In the genomic region with DNA sequence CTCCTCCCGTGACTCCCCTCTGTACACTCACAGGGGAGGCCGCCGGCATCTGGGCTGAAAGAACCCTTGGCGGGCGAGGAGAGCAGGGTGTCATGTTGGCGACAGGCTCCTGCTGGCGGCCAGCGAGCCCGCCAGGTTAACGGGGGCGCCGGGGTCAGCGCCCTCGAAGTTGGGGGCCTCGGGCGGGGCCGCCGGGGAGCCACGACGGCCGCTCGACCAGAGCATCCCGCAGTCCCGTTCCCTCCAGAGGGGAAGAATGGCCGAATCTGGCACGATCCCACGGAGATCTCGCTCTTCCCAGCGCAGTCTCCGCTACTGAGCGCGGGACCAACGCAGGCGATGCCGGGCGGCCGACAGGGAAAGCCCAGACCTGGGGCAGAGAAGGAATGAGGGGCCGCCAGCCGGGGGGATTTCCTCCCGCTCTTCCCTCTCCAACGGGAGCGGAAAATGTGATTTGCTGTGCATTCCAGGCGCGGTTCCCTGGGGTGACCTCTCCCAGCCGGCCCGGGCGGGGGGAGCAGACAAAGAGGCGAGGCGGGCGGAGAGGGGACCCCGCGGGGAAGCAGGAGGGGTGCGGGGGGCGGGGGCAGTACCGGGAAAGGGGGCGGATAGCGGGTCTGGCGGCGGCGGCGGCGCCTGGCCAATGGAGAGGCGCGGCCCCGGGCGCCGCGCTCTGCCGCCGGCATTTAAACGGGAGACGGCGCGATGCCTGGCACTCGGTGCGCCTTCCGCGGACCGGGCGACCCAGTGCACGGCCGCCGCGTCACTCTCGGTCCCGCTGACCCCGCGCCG, we compare ENCODE assay signal across 8 cellular contexts. TPM values are rescaled to one million over a fixed set of nuclear protein-coding genes. Genes with fewer than 3 reads are reported as not detected.
A peak's percentile ranks its signal among the peaks of the same experiment; 100 is the strongest.
DNase-seq lines count a peak whose midpoint lies in the region; ATAC-seq and TF ChIP-seq lines count a peak whose summit lies in the region.

A gene (plus strand): TSS at position 715 of the 792 bp plus-strand sequence. CDS start 12,687 bp downstream, outside the sequence.

- H3K4me3 ChIP-seq in iPS-18a (ENCODE audit: low read length) (peak within 1 kb of the TSS; percentile 64), sigmoid colon (peak within 1 kb of the TSS; percentile 22 to 53 (median 42))

- no peak within 1 kb of the TSS for H3K9ac ChIP-seq in iPS-18a (ENCODE audit: low read length)

- H3K4me3 Mint-ChIP-seq in activated B cell treated with CpG ODN at 0.5 μM for 24 hours: peak within 1 kb of the TSS; percentile 65
- no peak within 1 kb of the TSS for H3K4me3 Mint-ChIP-seq in activated CD4-positive, alpha-beta memory T cell treated with anti-CD3 and anti-CD28 coated beads for 36 hours

- H3K4me1 Mint-ChIP-seq in activated B cell treated with CpG ODN at 0.5 μM for 24 hours: peaks cover 28% of the 10 kb centered on the region
- H3K4me1 Mint-ChIP-seq in activated CD4-positive, alpha-beta memory T cell treated with anti-CD3 and anti-CD28 coated beads for 36 hours (ENCODE audit: low read depth): peaks cover 21% of the 10 kb centered on the region

- no peak within 1 kb of the TSS for H3K27ac Mint-ChIP-seq in activated B cell treated with CpG ODN at 0.5 μM for 24 hours
- H3K27ac Mint-ChIP-seq in activated CD4-positive, alpha-beta memory T cell treated with anti-CD3 and anti-CD28 coated beads for 36 hours: no peak within 1 kb of the TSS

- H3K36me3 Mint-ChIP-seq in activated B cell treated with CpG ODN at 0.5 μM for 24 hours (ENCODE audit: low read depth): no peaks in the 10 kb centered on the region
- no peaks in the 10 kb centered on the region for H3K36me3 Mint-ChIP-seq in activated CD4-positive, alpha-beta memory T cell treated with anti-CD3 and anti-CD28 coated beads for 36 hours

- 2% methylated on average over 89 of the region's 89 CpGs for WGBS in sigmoid colon, 2 donors

- peaks cover 45% of the 10 kb centered on the region for H3K27me3 Mint-ChIP-seq in activated B cell treated with CpG ODN at 0.5 μM for 24 hours
- H3K27me3 Mint-ChIP-seq in activated CD4-positive, alpha-beta memory T cell treated with anti-CD3 and anti-CD28 coated beads for 36 hours: peaks cover 71% of the 10 kb centered on the region

- POLR2A ChIA-PET in activated B cell treated with CpG ODN at 0.5 μM for 24 hours (lab: Charles Lee): no interaction called here
- POLR2A ChIA-PET in activated CD4-positive, alpha-beta memory T cell treated with anti-CD3 and anti-CD28 coated beads for 36 hours (lab: Charles Lee): no interaction called here

- no peak for TF ChIP-seq EP300 in sigmoid colon (IDR thresholded peaks at IDR 0.05)

- H3K4me1 ChIP-seq in iPS-18a (ENCODE audit: control insufficient read depth, low read depth, low read length) (peaks cover 11% of the 10 kb centered on the region), sigmoid colon (peaks cover 0 to 24% (median 16%) of the 10 kb centered on the region in 4 donors)

- no peaks in the 10 kb centered on the region for H3K9me3 Mint-ChIP-seq in activated B cell treated with CpG ODN at 0.5 μM for 24 hours
- no peaks in the 10 kb centered on the region for H3K9me3 Mint-ChIP-seq in activated CD4-positive, alpha-beta memory T cell treated with anti-CD3 and anti-CD28 coated beads for 36 hours

- H3K36me3 ChIP-seq in iPS-18a (ENCODE audit: control insufficient read depth, low read depth, low read length) (no peaks in the 10 kb centered on the region), sigmoid colon (no peaks in the 10 kb centered on the region)

- H3K9me3 ChIP-seq in iPS-18a (ENCODE audit: control insufficient read depth, low read depth, low read length) (no peaks in the 10 kb centered on the region), sigmoid colon (no peaks in the 10 kb centered on the region)

- intact Hi-C loops in activated B cell treated with CpG ODN at 0.5 μM for 24 hours (cut with micrococcal nuclease) (no loop called here), sigmoid colon (cut with DNase I) (no loop called here)
- intact Hi-C loops in activated CD4-positive, alpha-beta memory T cell treated with anti-CD3 and anti-CD28 coated beads for 36 hours (cut with micrococcal nuclease): no loop called here

- CTCF ChIA-PET in activated B cell treated with CpG ODN at 0.5 μM for 24 hours (lab: Charles Lee): interaction anchor here (0.7 kb wide), 1 partner anchor 19 kb away, joined by 3 read pairs; no protein-coding TSS in a partner anchor
- CTCF ChIA-PET in activated CD4-positive, alpha-beta memory T cell treated with anti-CD3 and anti-CD28 coated beads for 36 hours (lab: Charles Lee): interaction anchor here (0.8 kb wide), 1 partner anchor 56 kb away, joined by 3 read pairs; no protein-coding TSS in a partner anchor

- H3K27me3 ChIP-seq in iPS-18a (ENCODE audit: control insufficient read depth, insufficient read depth, low read length) (peaks cover 92% of the 10 kb centered on the region), sigmoid colon (peaks cover 15 to 58% (median 45%) of the 10 kb centered on the region in 3 donors)

- DNase-seq in GM13977 (ENCODE audit: low spot score) (peak; percentile 22), activated B cell treated with CpG ODN at 0.5 μM for 24 hours (no peak), sigmoid colon (peak; percentile 71)
- DNase-seq in activated CD4-positive, alpha-beta memory T cell treated with anti-CD3 and anti-CD28 coated beads for 36 hours: no peak

- TF ChIP-seq POLR2A in sigmoid colon (IDR thresholded peaks at IDR 0.05): no peak

- H3K27ac ChIP-seq in iPS-18a (ENCODE audit: low read length) (no peak within 1 kb of the TSS), sigmoid colon (peak within 1 kb of the TSS; percentile 51 to 84 (median 70))

- TF ChIP-seq CTCF in GM13977 (IDR thresholded peaks at IDR 0.05; ENCODE audit: extremely low read depth, insufficient read depth, missing control alignments) (no peak), activated B cell treated with CpG ODN at 0.5 μM for 24 hours (IDR thresholded peaks at IDR 0.05) (no peak), sigmoid colon (IDR thresholded peaks at IDR 0.05) (no peak)

- ATAC-seq in activated B cell treated with CpG ODN at 0.5 μM for 24 hours (ENCODE audit: low read depth) (no peak), GM21576 (IDR thresholded peaks at IDR 0.05; ENCODE audit: unreplicated experiment) (no peak), GM19463 (IDR thresholded peaks at IDR 0.05; ENCODE audit: unreplicated experiment) (no peak), HG03439 (IDR thresholded peaks at IDR 0.05; ENCODE audit: unreplicated experiment) (no peak)

- in situ Hi-C loops in GM13977 (cut with MboI; ENCODE audit: low pct_unique_long_range_greater_than_20kb, low sequenced_read_pairs, unreplicated experiment): no loop called here

RNA-seq across cellular contexts. Expression of the gene that starts here (rescaled TPM):
- total RNA-seq in activated B cell treated with CpG ODN at 0.5 μM for 24 hours: not detected in 2 replicates
- 10 to 100 TPM; 16.4 to 30.4 (median 26.3) TPM for total RNA-seq in sigmoid colon
- polyA plus RNA-seq in sigmoid colon: 10 to 100 TPM in 2 of 3 donors, 1 to 10 TPM in 1; 2.5 to 33.2 (median 16.2) TPM
- not detected for total RNA-seq in activated CD4-positive, alpha-beta memory T cell treated with anti-CD3 and anti-CD28 coated beads for 36 hours

Comparison
In these comparisons a context has a peak if more than half of its experiments do, and no peak if none do; other contexts are left out.
1. RNA of the gene that starts here (total RNA-seq): 16.4 to 30.4 TPM in sigmoid colon; not detected in activated B cell treated with CpG ODN at 0.5 μM for 24 hours and not detected in activated CD4-positive, alpha-beta memory T cell treated with anti-CD3 and anti-CD28 coated beads for 36 hours; every median in the first group is over 10 times any median in the second.
2. DNase-seq: peak in GM13977 (single experiment) and sigmoid colon (single experiment); none in activated B cell treated with CpG ODN at 0.5 μM for 24 hours (single experiment) and activated CD4-positive, alpha-beta memory T cell treated with anti-CD3 and anti-CD28 coated beads for 36 hours (single experiment).